In genomic region chr5:115809946-115810345, GRCh38 we compare ENCODE assay signal across 1 cellular context.
TF ChIP-seq lines count a peak whose summit lies in the region.

No MANE protein-coding gene starts in this region.

TF ChIP-seq in endothelial cell of umbilical vein, 7 proteins besides CTCF, POLR2A, EP300 and RAD21:
- TF ChIP-seq MAX (IDR thresholded peaks at IDR 0.05; ENCODE audit: insufficient read depth, insufficient read length) (no peak), MYC (IDR thresholded peaks at IDR 0.05; ENCODE audit: low read depth, low read length) (no peak), FOS (IDR thresholded peaks at IDR 0.05; ENCODE audit: borderline replicate concordance, insufficient read depth, low read length) (peak; percentile 71), EZH2 (IDR thresholded peaks at IDR 0.05; ENCODE audit: borderline replicate concordance, low read depth, low read length, severe bottlenecking) (no peak), GATA2 (IDR thresholded peaks at IDR 0.05; ENCODE audit: insufficient read depth, insufficient read length, low read depth, low read length) (peak; percentile 41), POLR2AphosphoS5 (IDR thresholded peaks at IDR 0.05; ENCODE audit: insufficient read depth, low read depth, low read length) (no peak), JUN (IDR thresholded peaks at IDR 0.05; ENCODE audit: borderline replicate concordance, insufficient read depth, insufficient read length, low read depth) (peak; percentile 43)
